Comparison of ENCODE assay signal across 8 cellular contexts in the genomic region with DNA sequence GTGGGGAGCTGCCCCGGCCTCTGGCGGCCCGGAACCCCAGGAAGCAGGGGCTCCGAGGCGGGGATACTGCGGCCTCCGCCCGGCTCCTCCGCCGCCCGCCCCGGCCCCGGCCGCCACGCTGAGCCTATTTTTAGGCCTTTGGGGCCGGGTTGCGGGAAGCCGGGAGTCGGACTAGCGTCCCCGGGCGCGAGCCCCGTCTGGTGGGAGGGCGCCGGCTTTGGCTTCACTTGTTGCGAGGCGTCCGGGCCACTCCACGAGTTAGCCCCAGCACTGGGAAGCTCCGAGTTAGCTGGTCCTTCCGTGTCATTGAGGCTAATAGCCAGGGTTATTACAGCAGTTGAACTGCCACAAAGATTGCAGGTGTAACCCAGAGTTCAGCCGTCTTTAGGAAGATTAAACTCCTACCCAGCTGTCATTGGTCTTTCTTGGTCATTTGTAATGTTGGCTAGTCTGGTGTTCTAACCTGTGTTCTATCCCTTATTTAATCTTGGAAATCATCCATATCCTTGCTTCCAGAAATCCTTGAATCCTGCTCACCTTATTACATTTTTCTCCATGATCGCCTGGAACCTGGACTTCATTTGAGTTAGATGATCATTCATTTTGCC. TPM values are rescaled to one million over a fixed set of nuclear protein-coding genes. Genes with fewer than 3 reads are reported as not detected.
DNase-seq lines count a peak whose midpoint lies in the region; TF ChIP-seq lines count a peak whose summit lies in the region.

No MANE protein-coding gene starts in this region.

- WGBS in transverse colon (ENCODE audit: low coverage in 1 of 2), 2 donors: 5 to 40% methylated on average over 1 to 20 of the region's 34 CpGs

- intact Hi-C loops in transverse colon (cut with DNase I; ENCODE audit: low total_unique reads): no loop called here

- DNase-seq in NOMO-1 treated with DMSO at 0.1 percent for 48 hours (lab: John Stamatoyannopoulos, UW; ENCODE audit: unreplicated experiment): peak; percentile 34
- DNase-seq in NOMO-1 treated with dmso at 0.1 percent for 144 hours (lab: John Stamatoyannopoulos, UW; ENCODE audit: unreplicated experiment): no peak
- DNase-seq in H7: peak; percentile 76
- DNase-seq in Kasumi-1 (lab: John Stamatoyannopoulos, UW): peak; percentile 12 to 24
- DNase-seq in activated CD4-positive, alpha-beta T cell treated with anti-CD3 and anti-CD28 coated beads, Interleukin-2, amount 50 U/mL, for 4 hours: peak; percentile 6 to 16
- no peak for DNase-seq in epithelial cell of prostate (ENCODE audit: low read depth, low spot score)
- peak; percentile 53 for DNase-seq in transverse colon

- no peaks in the 10 kb centered on the region; the same call in 1 of the 2 replicates for H3K36me3 ChIP-seq in H7 (replicated peaks; ENCODE audit: control insufficient read depth, insufficient read depth, low read length)
- no peaks in the 10 kb centered on the region for H3K36me3 ChIP-seq in mucosa of stomach (ENCODE audit: control insufficient read depth, insufficient read depth, low read length)
- peaks cover 0 to 18% (median 8%) of the 10 kb centered on the region in 4 donors for H3K36me3 ChIP-seq in transverse colon

- H3K9ac ChIP-seq in mucosa of stomach (ENCODE audit: low read length): peak overlapping the region; percentile 84

- peaks cover 7% of the 10 kb centered on the region for H3K4me1 ChIP-seq in mucosa of stomach (ENCODE audit: control insufficient read depth, insufficient read depth, low read length)
- H3K4me1 ChIP-seq in transverse colon: peaks cover 0 to 25% (median 13%) of the 10 kb centered on the region in 4 donors

- in situ Hi-C loops in transverse colon (cut with MboI; ENCODE audit: low pct_ligation_motif_present in 1 of 4, low pct_unique_long_range_greater_than_20kb in 1 of 4, low sequenced_read_pairs in 3 of 4): no loop called here

- no peak for TF ChIP-seq CTCF in transverse colon (IDR thresholded peaks at IDR 0.05)

- no peak for TF ChIP-seq EP300 in transverse colon (IDR thresholded peaks at IDR 0.05; ENCODE audit: low read depth)

- H3K27ac ChIP-seq in epithelial cell of prostate (peak overlapping the region; percentile 51), transverse colon (peak overlapping the region; percentile 96 to 98 (median 98))

- H3K4me3 ChIP-seq in H7 (ENCODE audit: insufficient read depth, low read depth, low read length) (peak overlapping the region; percentile 71), mucosa of stomach (ENCODE audit: low read length) (peak overlapping the region; percentile 31), transverse colon (peak overlapping the region; percentile 78 to 92 (median 92))

- H3K9me3 ChIP-seq in mucosa of stomach (ENCODE audit: control insufficient read depth, low read length) (no peaks in the 10 kb centered on the region), transverse colon (no peaks in the 10 kb centered on the region)

- TF ChIP-seq POLR2A in transverse colon (IDR thresholded peaks at IDR 0.05): no peak

- peaks cover 7% of the 10 kb centered on the region for H3K27me3 ChIP-seq in H7 (ENCODE audit: control insufficient read depth, insufficient read depth, low read length)
- no peaks in the 10 kb centered on the region for H3K27me3 ChIP-seq in mucosa of stomach (ENCODE audit: control insufficient read depth, insufficient read depth, low read length)
- H3K27me3 ChIP-seq in transverse colon: no peaks in the 10 kb centered on the region

RNA-seq across cellular contexts. Expression of a gene that starts 0.8 kb away (rescaled TPM):
- total RNA-seq in H7 (2014; rRNA removed; shearing (Covaris generic)): 24.5 and 34.2 TPM in 2 replicates
- 10 to 100 TPM; 19.8 to 89.8 (median 35.3) TPM for total RNA-seq in transverse colon

Comparison
In these comparisons a context has a peak if more than half of its experiments do, and no peak if none do; other contexts are left out.
1. DNase-seq: peak in NOMO-1 treated with DMSO at 0.1 percent for 48 hours (single experiment), H7 (single experiment), Kasumi-1 (2 of 2), activated CD4-positive, alpha-beta T cell treated with anti-CD3 and anti-CD28 coated beads, Interleukin-2, amount 50 U/mL, for 4 hours (2 of 2) and transverse colon (single experiment); none in NOMO-1 treated with dmso at 0.1 percent for 144 hours (single experiment) and epithelial cell of prostate (single experiment).
2. H3K4me3 ChIP-seq: peak in every context shown above with its lines; median percentile 92 in transverse colon; 71 in H7; 31 in mucosa of stomach.